11 cellular contexts compared by ENCODE assay signal in the genomic region with DNA sequence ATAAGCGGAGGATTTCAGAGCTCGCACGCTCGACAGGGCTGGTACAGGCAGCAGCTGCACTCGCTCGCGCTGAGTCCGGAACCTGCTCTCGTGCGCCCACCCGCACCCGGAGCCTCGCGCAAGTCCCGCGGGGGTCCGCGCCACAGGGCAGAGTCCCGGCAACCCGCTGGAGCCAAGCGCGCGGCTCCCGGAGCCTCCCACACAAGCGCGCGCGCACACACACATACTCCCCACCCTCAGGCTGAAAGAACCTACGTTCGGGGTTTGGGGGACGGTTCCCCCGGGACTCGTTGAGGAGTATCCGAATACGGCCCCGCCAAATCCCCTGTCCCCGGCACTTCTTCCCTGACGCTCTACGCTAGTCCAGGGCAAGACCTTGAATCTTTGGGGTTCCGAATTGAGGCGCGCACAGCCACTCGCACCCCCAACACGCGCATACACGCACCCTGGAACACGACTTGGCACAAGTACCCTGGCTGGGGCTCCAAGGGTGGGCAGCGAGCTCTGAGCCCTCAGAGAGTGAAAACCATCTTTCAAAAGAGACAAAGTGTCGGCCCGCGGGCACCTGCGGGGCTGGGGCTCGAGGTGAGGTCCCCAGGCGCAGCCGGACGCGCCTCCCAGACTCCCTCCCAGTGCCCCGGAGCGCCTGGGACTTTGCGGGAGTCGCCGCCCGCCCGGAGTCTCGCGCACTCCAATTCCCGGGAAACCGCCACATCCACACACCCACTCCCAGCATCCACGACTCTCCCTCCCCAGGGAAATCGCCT. TPM values are rescaled to one million over a fixed set of nuclear protein-coding genes. Genes with fewer than 3 reads are reported as not detected.
A peak's percentile ranks its signal among the peaks of the same experiment; 100 is the strongest.
DNase-seq lines count a peak whose midpoint lies in the region; ATAC-seq and TF ChIP-seq lines count a peak whose summit lies in the region.
"Had no signal": no experiment of that assay in that cellular context is flagged by ENCODE, and none has a peak within 500 bp of the region (broad histone marks: within the 10 kb centered on the region; RNA-seq: fewer than 3 reads in every experiment).

No MANE protein-coding gene starts in this region.

- no peaks in the 10 kb centered on the region for H3K36me3 Mint-ChIP-seq in activated CD8-positive, alpha-beta memory T cell treated with anti-CD3 and anti-CD28 coated beads, Interleukin-2, amount 10 ng/mL, durations not matched to agents 7 days and 5 days

- H3K4me2 ChIP-seq in osteoblast (ENCODE audit: insufficient read depth, low read length), result peak overlapping the region; percentile 32

- H3K4me3 ChIP-seq in AG04450 (ENCODE audit: low read depth, low read length) (peak overlapping the region; percentile 44), NT2/D1 (ENCODE audit: insufficient read length, low read depth) (peak overlapping the region; percentile 70), gastroesophageal sphincter (peak overlapping the region; percentile 44 to 60), osteoblast (ENCODE audit: insufficient read depth, low read length) (peak overlapping the region; percentile 33)

- H3K4me1 ChIP-seq in NT2/D1 (ENCODE audit: insufficient read depth, insufficient read length) (peaks cover 13% of the 10 kb centered on the region), gastroesophageal sphincter (peaks cover 0 to 21% (median 0%) of the 10 kb centered on the region in 3 donors), osteoblast (ENCODE audit: insufficient read depth, low read length) (no peaks in the 10 kb centered on the region)

- TF ChIP-seq CTCF in AG04450 (IDR thresholded peaks at IDR 0.05; ENCODE audit: low read depth, low read length), result no peak
- TF ChIP-seq CTCF in gastroesophageal sphincter (IDR thresholded peaks at IDR 0.05), result no peak
- no peak for TF ChIP-seq CTCF in osteoblast (IDR thresholded peaks at IDR 0.05; ENCODE audit: extremely low read depth, low read depth, low read length)

- no peaks in the 10 kb centered on the region for H3K9me3 Mint-ChIP-seq in activated CD8-positive, alpha-beta memory T cell treated with anti-CD3 and anti-CD28 coated beads, Interleukin-2, amount 10 ng/mL, durations not matched to agents 7 days and 5 days (ENCODE audit: low read depth)
- H3K9me3 Mint-ChIP-seq: activated T-helper 1 cell treated with anti-CD3 and anti-CD28 coated beads, Interleukin-12 subunit alpha, Interleukin-12 subunit beta, Interleukin-2, Interleukin-4 antibody, amounts not matched to agents 30 ng/mL and 10 ng/mL and 1 ng/mL, durations not matched to agents 14 hours and 24 hours and 36 hours had no signal

- no peaks in the 10 kb centered on the region for H3K79me2 ChIP-seq in osteoblast (ENCODE audit: insufficient read depth, low read length)

- no peak for TF ChIP-seq EP300 in gastroesophageal sphincter (IDR thresholded peaks at IDR 0.05)

- peak overlapping the region; percentile 76 for H3K9ac ChIP-seq in NT2/D1 (ENCODE audit: insufficient read length, low read depth)

- POLR2A ChIA-PET in AG04450 (lab: Yijun Ruan, JAX), result no interaction called here

- H2AFZ ChIP-seq in osteoblast (ENCODE audit: low read length), result no peak overlapping the region

- CTCF ChIA-PET in AG04450 (lab: Charles Lee), result interaction anchor here (2.8 kb wide), 1 partner anchor 8 kb away, joined by 11 read pairs; no protein-coding TSS in a partner anchor
- CTCF ChIA-PET in activated CD8-positive, alpha-beta memory T cell treated with anti-CD3 and anti-CD28 coated beads, Interleukin-2, amount 10 ng/mL, durations not matched to agents 7 days and 5 days (lab: Charles Lee), result no interaction called here

- H3K4me3 Mint-ChIP-seq in activated CD8-positive, alpha-beta memory T cell treated with anti-CD3 and anti-CD28 coated beads, Interleukin-2, amount 10 ng/mL, durations not matched to agents 7 days and 5 days, result no peak overlapping the region
- H3K4me3 Mint-ChIP-seq: activated T-helper 1 cell treated with anti-CD3 and anti-CD28 coated beads, Interleukin-12 subunit alpha, Interleukin-12 subunit beta, Interleukin-2, Interleukin-4 antibody, amounts not matched to agents 30 ng/mL and 10 ng/mL and 1 ng/mL, durations not matched to agents 14 hours and 24 hours and 36 hours had no signal

- no CpG with 5 or more reads among the region's 70 CpGs for WGBS in gastroesophageal sphincter (ENCODE audit: low coverage in 1 of 2), 2 donors

- H3K27ac Mint-ChIP-seq in activated CD8-positive, alpha-beta memory T cell treated with anti-CD3 and anti-CD28 coated beads, Interleukin-2, amount 10 ng/mL, durations not matched to agents 7 days and 5 days, result no peak overlapping the region
- H3K27ac Mint-ChIP-seq: activated T-helper 1 cell treated with anti-CD3 and anti-CD28 coated beads, Interleukin-12 subunit alpha, Interleukin-12 subunit beta, Interleukin-2, Interleukin-4 antibody, amounts not matched to agents 30 ng/mL and 10 ng/mL and 1 ng/mL, durations not matched to agents 14 hours and 24 hours and 36 hours had no signal

- H3K27me3 Mint-ChIP-seq in activated CD8-positive, alpha-beta memory T cell treated with anti-CD3 and anti-CD28 coated beads, Interleukin-2, amount 10 ng/mL, durations not matched to agents 7 days and 5 days, result peaks cover 35% of the 10 kb centered on the region

- H3K27ac ChIP-seq in AG04450 (ENCODE audit: low read depth, low read length) (no peak overlapping the region), gastroesophageal sphincter (peak overlapping the region in 1 of 4 donors; percentile 60), osteoblast (ENCODE audit: low read depth, low read length) (no peak overlapping the region)

- peaks cover 2% of the 10 kb centered on the region for H3K4me1 Mint-ChIP-seq in activated CD8-positive, alpha-beta memory T cell treated with anti-CD3 and anti-CD28 coated beads, Interleukin-2, amount 10 ng/mL, durations not matched to agents 7 days and 5 days

- H3K9me3 ChIP-seq in AG04450 (ENCODE audit: control insufficient read depth, insufficient read depth, low read length), result no peaks in the 10 kb centered on the region
- no peaks in the 10 kb centered on the region for H3K9me3 ChIP-seq in NT2/D1 (ENCODE audit: insufficient read depth, low read length)
- H3K9me3 ChIP-seq in gastroesophageal sphincter, result no peaks in the 10 kb centered on the region
- no peaks in the 10 kb centered on the region for H3K9me3 ChIP-seq in osteoblast (ENCODE audit: low read depth, low read length)

- TF ChIP-seq POLR2A in gastroesophageal sphincter (IDR thresholded peaks at IDR 0.05), result no peak

- ATAC-seq in gastroesophageal sphincter (no peak), GM21423 (IDR thresholded peaks at IDR 0.05; ENCODE audit: unreplicated experiment) (no peak)
- ATAC-seq in activated CD8-positive, alpha-beta memory T cell treated with anti-CD3 and anti-CD28 coated beads, Interleukin-2, amount 10 ng/mL, durations not matched to agents 7 days and 5 days, result no peak

- H3K27me3 ChIP-seq in AG04450 (ENCODE audit: control insufficient read depth, insufficient read depth, low read length) (peaks cover 27% of the 10 kb centered on the region), NT2/D1 (ENCODE audit: insufficient read depth, insufficient read length) (peaks cover 78% of the 10 kb centered on the region), gastroesophageal sphincter (no peaks in the 10 kb centered on the region), osteoblast (ENCODE audit: insufficient read depth, low read length) (peaks cover 8% of the 10 kb centered on the region)

- H4K20me1 ChIP-seq in osteoblast (ENCODE audit: insufficient read depth, low read length), result no peaks in the 10 kb centered on the region

- DNase-seq in AG04450 (ENCODE audit: low read depth, low spot score) (no peak), NT2/D1 (ENCODE audit: low read depth, low spot score) (no peak), osteoblast (ENCODE audit: insufficient read length, low spot score, missing footprints) (peak; percentile 66), AG20443 (ENCODE audit: low spot score) (no peak), Ammon's horn (ENCODE audit: low spot score) (no peak)
- DNase-seq in activated CD8-positive, alpha-beta memory T cell treated with anti-CD3 and anti-CD28 coated beads, Interleukin-2, amount 10 ng/mL, durations not matched to agents 7 days and 5 days, result no peak
- DNase-seq: DMS79 treated with DMSO at 0.1 percent for 48 hours, NCI-H1436 had no signal

- H3K36me3 ChIP-seq in NT2/D1 (ENCODE audit: insufficient read depth, insufficient read length, low read length) (peaks cover 3% of the 10 kb centered on the region), gastroesophageal sphincter (no peaks in the 10 kb centered on the region), osteoblast (ENCODE audit: insufficient read depth, low read length) (no peaks in the 10 kb centered on the region)

RNA-seq across cellular contexts. Expression of gene ANOS1, which starts 0.9 kb away (rescaled TPM):
- 0.21 and 0.30 TPM in 2 replicates for polyA plus RNA-seq in AG04450 (2011; rRNA removed)
- 0.18 and 0.30 TPM in 2 replicates for polyA minus RNA-seq in AG04450 (2011; rRNA and poly(A)+ RNA removed)
- total RNA-seq in gastroesophageal sphincter (1 to 10 TPM; 1.3 to 5.7 (median 3.5) TPM), osteoblast (1.1 and 1.5 TPM in 2 replicates)
- total RNA-seq in activated CD8-positive, alpha-beta memory T cell treated with anti-CD3 and anti-CD28 coated beads, Interleukin-2, amount 10 ng/mL, durations not matched to agents 7 days and 5 days, result not detected
- total RNA-seq: activated T-helper 1 cell treated with anti-CD3 and anti-CD28 coated beads, Interleukin-12 subunit alpha, Interleukin-12 subunit beta, Interleukin-2, Interleukin-4 antibody, amounts not matched to agents 30 ng/mL and 10 ng/mL and 1 ng/mL, durations not matched to agents 14 hours and 24 hours and 36 hours had no signal
